Comparison of ENCODE assay signal across 8 cellular contexts in genomic region chr11:64448599-64449380, GRCh38.
DNase-seq lines count a peak whose midpoint lies in the region; ATAC-seq and TF ChIP-seq lines count a peak whose summit lies in the region.

No MANE protein-coding gene starts in this region.

- H3K4ac ChIP-seq in H9 (ENCODE audit: low read depth, low read length): no peak overlapping the region

- no peak overlapping the region for H2BK15ac ChIP-seq in H9 (ENCODE audit: low read depth, low read length)

- DNase-seq in C1 segment of cervical spinal cord (lab: John Stamatoyannopoulos, UW) (peak; percentile 23 to 87 (median 66)), H9 (peak; percentile 92), NCI-H345 treated with DMSO at 0.1 percent for 48 hours (lab: John Stamatoyannopoulos, UW; ENCODE audit: unreplicated experiment) (peak; percentile 65), cerebellum (ENCODE audit: low spot score) (peak; percentile 88), kidney glomerular epithelial cell (lab: John Stamatoyannopoulos, UW) (peak; percentile 68)
- DNase-seq in activated CD4-positive, alpha-beta T cell treated with anti-CD3 and anti-CD28 coated beads for 24 hours (ENCODE audit: low read depth in 2 of 2): peak; percentile 43 to 67
- DNase-seq in stimulated activated CD4-positive, alpha-beta T cell treated with anti-CD3 and anti-CD28 coated beads, Interleukin-15, amount 100 ng/mL, for 24 hours: peak; percentile 86

- no peak overlapping the region for H2BK120ac ChIP-seq in H9 (ENCODE audit: low read depth, low read length, poor library complexity, severe bottlenecking)

- no peak overlapping the region for H4K91ac ChIP-seq in H9 (ENCODE audit: insufficient read length, low read depth, low read length)

- peaks cover 0 to 3% (median 0%) of the 10 kb centered on the region in 3 experiments; a peak in 1 of 7 replicates for H3K36me3 Mint-ChIP-seq in H9 (ENCODE audit: insufficient read depth in 1 of 3, low read depth in 3 of 3)

- peak overlapping the region; percentile 62 to 79 for H3K4me3 Mint-ChIP-seq in H9

- peaks cover 20 to 22% of the 10 kb centered on the region in 2 experiments for H3K4me1 Mint-ChIP-seq in H9

- no peaks in the 10 kb centered on the region; the same call in 1 of the 2 replicates for H3K27me3 ChIP-seq in H9 (ENCODE audit: insufficient read depth, low read length)

- H3K9me3 ChIP-seq in H9 (ENCODE audit: control insufficient read depth, low read depth, low read length): no peaks in the 10 kb centered on the region

- no peak overlapping the region for H3K27ac ChIP-seq in H9 (ENCODE audit: insufficient read length, low read depth, low read length)

- no peaks in the 10 kb centered on the region; the same call in 1 of the 2 replicates for H3K4me1 ChIP-seq in H9 (ENCODE audit: insufficient read depth, low read length)

- no peaks in the 10 kb centered on the region for H4K20me1 ChIP-seq in H9 (ENCODE audit: control insufficient read depth, insufficient read depth, insufficient read length)

- no peak overlapping the region for H3K56ac ChIP-seq in H9 (ENCODE audit: insufficient read length, low read depth, low read length)

- H2BK5ac ChIP-seq in H9 (ENCODE audit: insufficient read length, low read length): no peak overlapping the region

- H2BK12ac ChIP-seq in H9 (ENCODE audit: insufficient read length, low read depth, low read length): no peak overlapping the region

- H3K4me2 ChIP-seq in H9 (ENCODE audit: insufficient read depth, insufficient read length, low read length): peak overlapping the region; percentile 75

- H3K9ac ChIP-seq in H9 (ENCODE audit: extremely low read depth, insufficient read length, low read length): no peak overlapping the region

- no peak overlapping the region for H3K27ac Mint-ChIP-seq in H9

- H3K23me2 ChIP-seq in H9 (ENCODE audit: insufficient read length, low read depth, low read length, poor library complexity, severe bottlenecking): peaks cover 11% of the 10 kb centered on the region

- no peak overlapping the region for H4K5ac ChIP-seq in H9 (ENCODE audit: insufficient read length, low read depth, low read length)

- no peak overlapping the region for H2BK20ac ChIP-seq in H9 (ENCODE audit: low read depth, low read length, poor library complexity, severe bottlenecking)

- H3K27me3 Mint-ChIP-seq in H9 (ENCODE audit: low read depth): peaks cover 55% of the 10 kb centered on the region

- H3K79me2 ChIP-seq in H9 (ENCODE audit: insufficient read depth, low read length): no peaks in the 10 kb centered on the region

- WGBS in H9 (ENCODE audit: extremely low coverage, insufficient read length, low lambda C conversion rate): no CpG with 5 or more reads among the region's 37 CpGs

- H3K79me1 ChIP-seq in H9 (ENCODE audit: insufficient read depth, low read depth, low read length, poor library complexity, severe bottlenecking): no peaks in the 10 kb centered on the region

- peak; percentile 93 for TF ChIP-seq CTCF in H9 (conservative IDR thresholded peaks at IDR 0.05)

- H3K23ac ChIP-seq in H9 (ENCODE audit: insufficient read length, low read depth, low read length): no peak overlapping the region

- no peaks in the 10 kb centered on the region for H3K9me3 Mint-ChIP-seq in H9

- H2AFZ ChIP-seq in H9 (ENCODE audit: low read length): no peak overlapping the region

- no peak overlapping the region for H3T11ph ChIP-seq in H9 (ENCODE audit: low read length)

- H2AK5ac ChIP-seq in H9 (ENCODE audit: insufficient read length, low read length): no peak overlapping the region

- no peak overlapping the region for H4K8ac ChIP-seq in H9 (replicated peaks; ENCODE audit: insufficient read length, low read depth, low read length)

- no peak for ATAC-seq in GM21381 (IDR thresholded peaks at IDR 0.05; ENCODE audit: unreplicated experiment)

- H3K18ac ChIP-seq in H9 (ENCODE audit: insufficient read length, low read depth, low read length): no peak overlapping the region

- H3K14ac ChIP-seq in H9 (ENCODE audit: insufficient read depth, low read length): no peak overlapping the region
